Comparison of ENCODE assay signal across 1 cellular context in the genomic region with DNA sequence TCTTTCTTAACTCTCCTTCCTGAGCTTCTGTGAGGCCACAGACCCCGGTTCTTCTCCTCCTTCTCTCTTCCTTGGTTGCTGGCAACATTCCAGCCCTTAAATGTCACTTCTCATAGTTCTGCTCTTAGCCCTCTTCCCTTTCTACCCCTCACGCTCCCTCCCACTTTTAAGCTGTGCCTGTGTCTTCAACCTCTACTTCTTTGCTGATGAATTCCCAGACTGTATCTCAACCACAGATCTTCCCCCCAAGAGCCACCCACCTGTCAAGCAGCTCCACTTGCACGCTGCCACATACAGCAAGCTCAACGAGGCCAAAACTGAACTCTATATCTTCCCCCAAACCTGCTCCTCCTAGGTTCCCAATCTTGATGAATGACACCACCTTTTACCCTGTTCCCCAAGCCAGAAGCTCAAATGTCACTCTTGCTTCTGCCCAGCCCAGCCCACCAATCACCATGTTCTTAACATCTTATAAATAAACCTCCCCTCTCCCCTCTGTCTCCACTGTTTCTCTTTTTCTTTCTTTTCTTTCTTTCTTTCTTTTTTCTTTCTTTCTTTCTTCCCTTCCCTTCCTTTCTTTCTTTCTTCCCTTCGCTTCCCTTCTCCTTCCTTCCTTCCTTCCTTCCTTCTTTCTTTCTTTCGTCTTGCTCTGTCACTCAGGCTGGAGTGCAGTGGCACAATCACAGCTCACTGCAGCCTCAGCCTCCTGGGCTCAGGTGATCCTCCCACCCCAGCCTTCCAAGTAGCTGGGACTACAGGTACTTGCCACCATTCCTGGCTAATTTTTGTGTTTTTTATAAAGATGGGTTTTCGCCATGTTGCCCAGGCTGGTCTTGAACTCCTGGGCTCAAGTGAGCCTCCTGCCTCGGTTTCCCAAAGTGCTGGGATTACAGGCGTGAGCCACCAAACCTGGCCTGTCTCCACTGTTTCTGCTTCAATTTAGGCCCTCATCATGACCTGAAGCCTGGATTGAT.
A peak's percentile ranks its signal among the peaks of the same experiment; 100 is the strongest.
TF ChIP-seq lines count a peak whose summit lies in the region.

No MANE protein-coding gene starts in this region.

TF ChIP-seq in K562, 482 proteins besides CTCF, POLR2A, EP300 and RAD21 (continued from another document and continues in another):
- TF ChIP-seq, protein P1, sequence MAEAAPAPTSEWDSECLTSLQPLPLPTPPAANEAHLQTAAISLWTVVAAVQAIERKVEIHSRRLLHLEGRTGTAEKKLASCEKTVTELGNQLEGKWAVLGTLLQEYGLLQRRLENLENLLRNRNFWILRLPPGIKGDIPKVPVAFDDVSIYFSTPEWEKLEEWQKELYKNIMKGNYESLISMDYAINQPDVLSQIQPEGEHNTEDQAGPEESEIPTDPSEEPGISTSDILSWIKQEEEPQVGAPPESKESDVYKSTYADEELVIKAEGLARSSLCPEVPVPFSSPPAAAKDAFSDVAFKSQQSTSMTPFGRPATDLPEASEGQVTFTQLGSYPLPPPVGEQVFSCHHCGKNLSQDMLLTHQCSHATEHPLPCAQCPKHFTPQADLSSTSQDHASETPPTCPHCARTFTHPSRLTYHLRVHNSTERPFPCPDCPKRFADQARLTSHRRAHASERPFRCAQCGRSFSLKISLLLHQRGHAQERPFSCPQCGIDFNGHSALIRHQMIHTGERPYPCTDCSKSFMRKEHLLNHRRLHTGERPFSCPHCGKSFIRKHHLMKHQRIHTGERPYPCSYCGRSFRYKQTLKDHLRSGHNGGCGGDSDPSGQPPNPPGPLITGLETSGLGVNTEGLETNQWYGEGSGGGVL (CRISPR knock-in tag; IDR thresholded peaks at IDR 0.05) = no peak
- TF ChIP-seq GATAD2B (IDR thresholded peaks at IDR 0.05; ENCODE audit: borderline replicate concordance) (no peak), WHSC1 (IDR thresholded peaks at IDR 0.05; ENCODE audit: low read length) (no peak), NBN (IDR thresholded peaks at IDR 0.05; ENCODE audit: low read depth) (peak; percentile 95), ZNF224 (CRISPR knock-in tag; IDR thresholded peaks at IDR 0.05) (no peak), ZNF79 (CRISPR knock-in tag; IDR thresholded peaks at IDR 0.05; ENCODE audit: low read depth) (no peak), FIP1L1 (IDR thresholded peaks at IDR 0.05; ENCODE audit: low read depth, low read length, poor library complexity, severe bottlenecking) (no peak), MTA3 (IDR thresholded peaks at IDR 0.05; ENCODE audit: borderline replicate concordance) (peak; percentile 69), MTF1 (CRISPR knock-in tag; IDR thresholded peaks at IDR 0.05; ENCODE audit: borderline replicate concordance) (no peak), TAL1 (IDR thresholded peaks at IDR 0.05) (peak; percentile 12; the same call in 1 of the 2 replicates), ARID2 (IDR thresholded peaks at IDR 0.05) (0 out of 2 replicates have a peak, but pooled peaks have one; percentile 32), TOE1 (IDR thresholded peaks at IDR 0.05; ENCODE audit: borderline replicate concordance) (peak; percentile 76), TOE1 (CRISPR knock-in tag; IDR thresholded peaks at IDR 0.05; ENCODE audit: borderline replicate concordance, low read depth) (no peak), GABPA (tag; conservative IDR thresholded peaks at IDR 0.05; ENCODE audit: low read depth) (peak; percentile 20; the same call in 1 of the 2 replicates), STAT5A (IDR thresholded peaks at IDR 0.05; ENCODE audit: borderline replicate concordance, low read length) (no peak), FUS (optimal IDR thresholded peaks at IDR 0.05; ENCODE audit: low read depth, low read length) (no peak), IRF2 (CRISPR knock-in tag; IDR thresholded peaks at IDR 0.05) (no peak), SIN3B (IDR thresholded peaks at IDR 0.05; ENCODE audit: low read depth) (no peak), SMAD1 (IDR thresholded peaks at IDR 0.05; ENCODE audit: low read depth, low read length, partially characterized antibody) (no peak), ZFPM2 (CRISPR knock-in tag; IDR thresholded peaks at IDR 0.05) (no peak), NFRKB (IDR thresholded peaks at IDR 0.05; ENCODE audit: low read depth) (peak; percentile 44; the same call in 1 of the 2 replicates), ZNF175 (CRISPR knock-in tag; IDR thresholded peaks at IDR 0.05; ENCODE audit: low read depth) (no peak), ZNF316 (IDR thresholded peaks at IDR 0.05) (no peak; the same call in none of the 2 replicates), TEAD1 (CRISPR knock-in tag; IDR thresholded peaks at IDR 0.05) (peak; percentile 53 to 78; a peak in 3 of 4 replicates), RHOXF2B (CRISPR knock-in tag; conservative IDR thresholded peaks at IDR 0.05) (no peak), ZC3H11A (IDR thresholded peaks at IDR 0.05; ENCODE audit: low read depth, low read length) (no peak), ZNF140 (CRISPR knock-in tag; IDR thresholded peaks at IDR 0.05) (no peak), SMAD4 (CRISPR knock-in tag; conservative IDR thresholded peaks at IDR 0.05) (no peak; the same call in none of the 2 replicates), ZNF668 (CRISPR knock-in tag; IDR thresholded peaks at IDR 0.05) (no peak), RFX1 (IDR thresholded peaks at IDR 0.05) (no peak), ZNF239 (CRISPR knock-in tag; IDR thresholded peaks at IDR 0.05) (no peak), ZNF354B (CRISPR knock-in tag; IDR thresholded peaks at IDR 0.05) (no peak), HMG20A (CRISPR knock-in tag; conservative IDR thresholded peaks at IDR 0.05) (no peak), SMAD2 (IDR thresholded peaks at IDR 0.05; ENCODE audit: low read depth, low read length) (no peak), ZFP1 (CRISPR knock-in tag; IDR thresholded peaks at IDR 0.05) (no peak), ZNF644 (tag; IDR thresholded peaks at IDR 0.05; ENCODE audit: low read depth) (no peak), FOXK1 (CRISPR knock-in tag; IDR thresholded peaks at IDR 0.05; ENCODE audit: borderline replicate concordance) (no peak), FOS (IDR thresholded peaks at IDR 0.05; ENCODE audit: extremely low read depth, insufficient read length) (no peak), DMBX1 (CRISPR knock-in tag; IDR thresholded peaks at IDR 0.05; ENCODE audit: borderline replicate concordance) (peak; percentile 80; the same call in 1 of the 2 replicates), CBX2 (IDR thresholded peaks at IDR 0.05; ENCODE audit: insufficient read depth, low read length, poor library complexity, severe bottlenecking) (no peak), KHSRP (IDR thresholded peaks at IDR 0.05) (no peak), RAD51 (IDR thresholded peaks at IDR 0.05; ENCODE audit: borderline replicate concordance, low read depth) (0 out of 2 replicates have a peak, but pooled peaks have one; percentile 7), HDAC8 (tag; IDR thresholded peaks at IDR 0.05) (no peak)
- TF ChIP-seq, protein P2, sequence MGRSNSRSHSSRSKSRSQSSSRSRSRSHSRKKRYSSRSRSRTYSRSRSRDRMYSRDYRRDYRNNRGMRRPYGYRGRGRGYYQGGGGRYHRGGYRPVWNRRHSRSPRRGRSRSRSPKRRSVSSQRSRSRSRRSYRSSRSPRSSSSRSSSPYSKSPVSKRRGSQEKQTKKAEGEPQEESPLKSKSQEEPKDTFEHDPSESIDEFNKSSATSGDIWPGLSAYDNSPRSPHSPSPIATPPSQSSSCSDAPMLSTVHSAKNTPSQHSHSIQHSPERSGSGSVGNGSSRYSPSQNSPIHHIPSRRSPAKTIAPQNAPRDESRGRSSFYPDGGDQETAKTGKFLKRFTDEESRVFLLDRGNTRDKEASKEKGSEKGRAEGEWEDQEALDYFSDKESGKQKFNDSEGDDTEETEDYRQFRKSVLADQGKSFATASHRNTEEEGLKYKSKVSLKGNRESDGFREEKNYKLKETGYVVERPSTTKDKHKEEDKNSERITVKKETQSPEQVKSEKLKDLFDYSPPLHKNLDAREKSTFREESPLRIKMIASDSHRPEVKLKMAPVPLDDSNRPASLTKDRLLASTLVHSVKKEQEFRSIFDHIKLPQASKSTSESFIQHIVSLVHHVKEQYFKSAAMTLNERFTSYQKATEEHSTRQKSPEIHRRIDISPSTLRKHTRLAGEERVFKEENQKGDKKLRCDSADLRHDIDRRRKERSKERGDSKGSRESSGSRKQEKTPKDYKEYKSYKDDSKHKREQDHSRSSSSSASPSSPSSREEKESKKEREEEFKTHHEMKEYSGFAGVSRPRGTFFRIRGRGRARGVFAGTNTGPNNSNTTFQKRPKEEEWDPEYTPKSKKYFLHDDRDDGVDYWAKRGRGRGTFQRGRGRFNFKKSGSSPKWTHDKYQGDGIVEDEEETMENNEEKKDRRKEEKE (IDR thresholded peaks at IDR 0.05; ENCODE audit: borderline replicate concordance in 1 of 2, control insufficient read depth in 1 of 2, low read depth in 2 of 2, low read length in 1 of 2) = no peak
- TF ChIP-seq, protein P3, sequence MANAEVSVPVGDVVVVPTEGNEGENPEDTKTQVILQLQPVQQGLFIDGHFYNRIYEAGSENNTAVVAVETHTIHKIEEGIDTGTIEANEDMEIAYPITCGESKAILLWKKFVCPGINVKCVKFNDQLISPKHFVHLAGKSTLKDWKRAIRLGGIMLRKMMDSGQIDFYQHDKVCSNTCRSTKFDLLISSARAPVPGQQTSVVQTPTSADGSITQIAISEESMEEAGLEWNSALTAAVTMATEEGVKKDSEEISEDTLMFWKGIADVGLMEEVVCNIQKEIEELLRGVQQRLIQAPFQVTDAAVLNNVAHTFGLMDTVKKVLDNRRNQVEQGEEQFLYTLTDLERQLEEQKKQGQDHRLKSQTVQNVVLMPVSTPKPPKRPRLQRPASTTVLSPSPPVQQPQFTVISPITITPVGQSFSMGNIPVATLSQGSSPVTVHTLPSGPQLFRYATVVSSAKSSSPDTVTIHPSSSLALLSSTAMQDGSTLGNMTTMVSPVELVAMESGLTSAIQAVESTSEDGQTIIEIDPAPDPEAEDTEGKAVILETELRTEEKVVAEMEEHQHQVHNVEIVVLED (CRISPR knock-in tag; IDR thresholded peaks at IDR 0.05) = no peak
- TF ChIP-seq, protein P4, sequence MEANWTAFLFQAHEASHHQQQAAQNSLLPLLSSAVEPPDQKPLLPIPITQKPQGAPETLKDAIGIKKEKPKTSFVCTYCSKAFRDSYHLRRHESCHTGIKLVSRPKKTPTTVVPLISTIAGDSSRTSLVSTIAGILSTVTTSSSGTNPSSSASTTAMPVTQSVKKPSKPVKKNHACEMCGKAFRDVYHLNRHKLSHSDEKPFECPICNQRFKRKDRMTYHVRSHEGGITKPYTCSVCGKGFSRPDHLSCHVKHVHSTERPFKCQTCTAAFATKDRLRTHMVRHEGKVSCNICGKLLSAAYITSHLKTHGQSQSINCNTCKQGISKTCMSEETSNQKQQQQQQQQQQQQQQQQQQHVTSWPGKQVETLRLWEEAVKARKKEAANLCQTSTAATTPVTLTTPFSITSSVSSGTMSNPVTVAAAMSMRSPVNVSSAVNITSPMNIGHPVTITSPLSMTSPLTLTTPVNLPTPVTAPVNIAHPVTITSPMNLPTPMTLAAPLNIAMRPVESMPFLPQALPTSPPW (CRISPR knock-in tag; IDR thresholded peaks at IDR 0.05) = peak; percentile 70
- TF ChIP-seq, protein P5, sequence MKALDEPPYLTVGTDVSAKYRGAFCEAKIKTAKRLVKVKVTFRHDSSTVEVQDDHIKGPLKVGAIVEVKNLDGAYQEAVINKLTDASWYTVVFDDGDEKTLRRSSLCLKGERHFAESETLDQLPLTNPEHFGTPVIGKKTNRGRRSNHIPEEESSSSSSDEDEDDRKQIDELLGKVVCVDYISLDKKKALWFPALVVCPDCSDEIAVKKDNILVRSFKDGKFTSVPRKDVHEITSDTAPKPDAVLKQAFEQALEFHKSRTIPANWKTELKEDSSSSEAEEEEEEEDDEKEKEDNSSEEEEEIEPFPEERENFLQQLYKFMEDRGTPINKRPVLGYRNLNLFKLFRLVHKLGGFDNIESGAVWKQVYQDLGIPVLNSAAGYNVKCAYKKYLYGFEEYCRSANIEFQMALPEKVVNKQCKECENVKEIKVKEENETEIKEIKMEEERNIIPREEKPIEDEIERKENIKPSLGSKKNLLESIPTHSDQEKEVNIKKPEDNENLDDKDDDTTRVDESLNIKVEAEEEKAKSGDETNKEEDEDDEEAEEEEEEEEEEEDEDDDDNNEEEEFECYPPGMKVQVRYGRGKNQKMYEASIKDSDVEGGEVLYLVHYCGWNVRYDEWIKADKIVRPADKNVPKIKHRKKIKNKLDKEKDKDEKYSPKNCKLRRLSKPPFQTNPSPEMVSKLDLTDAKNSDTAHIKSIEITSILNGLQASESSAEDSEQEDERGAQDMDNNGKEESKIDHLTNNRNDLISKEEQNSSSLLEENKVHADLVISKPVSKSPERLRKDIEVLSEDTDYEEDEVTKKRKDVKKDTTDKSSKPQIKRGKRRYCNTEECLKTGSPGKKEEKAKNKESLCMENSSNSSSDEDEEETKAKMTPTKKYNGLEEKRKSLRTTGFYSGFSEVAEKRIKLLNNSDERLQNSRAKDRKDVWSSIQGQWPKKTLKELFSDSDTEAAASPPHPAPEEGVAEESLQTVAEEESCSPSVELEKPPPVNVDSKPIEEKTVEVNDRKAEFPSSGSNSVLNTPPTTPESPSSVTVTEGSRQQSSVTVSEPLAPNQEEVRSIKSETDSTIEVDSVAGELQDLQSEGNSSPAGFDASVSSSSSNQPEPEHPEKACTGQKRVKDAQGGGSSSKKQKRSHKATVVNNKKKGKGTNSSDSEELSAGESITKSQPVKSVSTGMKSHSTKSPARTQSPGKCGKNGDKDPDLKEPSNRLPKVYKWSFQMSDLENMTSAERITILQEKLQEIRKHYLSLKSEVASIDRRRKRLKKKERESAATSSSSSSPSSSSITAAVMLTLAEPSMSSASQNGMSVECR (CRISPR knock-in tag; IDR thresholded peaks at IDR 0.05) = no peak
- TF ChIP-seq, protein P6, sequence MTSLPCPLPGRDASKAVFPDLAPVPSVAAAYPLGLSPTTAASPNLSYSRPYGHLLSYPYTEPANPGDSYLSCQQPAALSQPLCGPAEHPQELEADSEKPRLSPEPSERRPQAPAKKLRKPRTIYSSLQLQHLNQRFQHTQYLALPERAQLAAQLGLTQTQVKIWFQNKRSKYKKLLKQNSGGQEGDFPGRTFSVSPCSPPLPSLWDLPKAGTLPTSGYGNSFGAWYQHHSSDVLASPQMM (CRISPR knock-in tag; IDR thresholded peaks at IDR 0.05) = 0 out of 2 replicates have a peak, but pooled peaks have one; percentile 15
- TF ChIP-seq, protein P7, sequence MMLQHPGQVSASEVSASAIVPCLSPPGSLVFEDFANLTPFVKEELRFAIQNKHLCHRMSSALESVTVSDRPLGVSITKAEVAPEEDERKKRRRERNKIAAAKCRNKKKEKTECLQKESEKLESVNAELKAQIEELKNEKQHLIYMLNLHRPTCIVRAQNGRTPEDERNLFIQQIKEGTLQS (IDR thresholded peaks at IDR 0.05) = no peak; the same call in 1 of the 2 replicates
- TF ChIP-seq, protein P7 (CRISPR knock-in tag; conservative IDR thresholded peaks at IDR 0.05) = no peak
- TF ChIP-seq, protein P8, sequence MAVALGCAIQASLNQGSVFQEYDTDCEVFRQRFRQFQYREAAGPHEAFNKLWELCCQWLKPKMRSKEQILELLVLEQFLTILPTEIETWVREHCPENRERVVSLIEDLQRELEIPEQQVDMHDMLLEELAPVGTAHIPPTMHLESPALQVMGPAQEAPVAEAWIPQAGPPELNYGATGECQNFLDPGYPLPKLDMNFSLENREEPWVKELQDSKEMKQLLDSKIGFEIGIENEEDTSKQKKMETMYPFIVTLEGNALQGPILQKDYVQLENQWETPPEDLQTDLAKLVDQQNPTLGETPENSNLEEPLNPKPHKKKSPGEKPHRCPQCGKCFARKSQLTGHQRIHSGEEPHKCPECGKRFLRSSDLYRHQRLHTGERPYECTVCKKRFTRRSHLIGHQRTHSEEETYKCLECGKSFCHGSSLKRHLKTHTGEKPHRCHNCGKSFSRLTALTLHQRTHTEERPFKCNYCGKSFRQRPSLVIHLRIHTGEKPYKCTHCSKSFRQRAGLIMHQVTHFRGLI (CRISPR knock-in tag; IDR thresholded peaks at IDR 0.05) = no peak
